ENCODE assay signal across 8 cellular contexts in genomic region chr2:64988420-64989125, GRCh38. TPM values are rescaled to one million over a fixed set of nuclear protein-coding genes. Genes with fewer than 3 reads are reported as not detected.
A peak's percentile ranks its signal among the peaks of the same experiment; 100 is the strongest.
DNase-seq lines count a peak whose midpoint lies in the region; ATAC-seq and TF ChIP-seq lines count a peak whose summit lies in the region.

No MANE protein-coding gene starts in this region.

- H3K4me3 ChIP-seq in OCI-LY7 (ENCODE audit: low read depth, low read length, poor library complexity, severe bottlenecking): peak overlapping the region; percentile 82

- peak overlapping the region; percentile 87 for H3K4me3 Mint-ChIP-seq in natural killer cell treated with Interleukin-12 subunit alpha and Interleukin-12 subunit beta and Interleukin-15 and Interleukin-18, amount 100 ng/mL, for 72 hours

- POLR2A ChIA-PET in OCI-LY7 (lab: Charles Lee): interaction anchor here (0.6 to 1.5 kb wide), 5 partner anchors 9 to 431 kb away, joined by 3 to 4 read pairs (median 3); no protein-coding TSS in a partner anchor

- no peaks in the 10 kb centered on the region for H3K36me3 Mint-ChIP-seq in natural killer cell treated with Interleukin-12 subunit alpha and Interleukin-12 subunit beta and Interleukin-15 and Interleukin-18, amount 100 ng/mL, for 72 hours

- DNase-seq in COLO668 (lab: John Stamatoyannopoulos, UW; ENCODE audit: unreplicated experiment) (peak; percentile 86), OCI-LY7 (ENCODE audit: low spot score) (peak; percentile 66), fibroblast of peridontal ligament (ENCODE audit: extremely low read depth) (peak; percentile 79), substantia nigra (lab: John Stamatoyannopoulos, UW) (peak in 44 of 49 donors; percentile 13 to 96 (median 67))
- DNase-seq in activated T-cell treated with anti-CD3 and anti-CD28 coated beads, Interleukin-2, amount 50 U/mL, for 48 hours: peak; percentile 76 to 78
- peak; percentile 86 for DNase-seq in natural killer cell treated with Interleukin-12 subunit alpha and Interleukin-12 subunit beta and Interleukin-15 and Interleukin-18, amount 100 ng/mL, for 72 hours (ENCODE audit: low spot score)

- H3K9me3 Mint-ChIP-seq in natural killer cell treated with Interleukin-12 subunit alpha and Interleukin-12 subunit beta and Interleukin-15 and Interleukin-18, amount 100 ng/mL, for 72 hours: no peaks in the 10 kb centered on the region

- BruUV-seq in OCI-LY7 (replicated peaks; lab: Mats Ljungman, UMichigan): no TSS peak

- H3K4me1 Mint-ChIP-seq in natural killer cell treated with Interleukin-12 subunit alpha and Interleukin-12 subunit beta and Interleukin-15 and Interleukin-18, amount 100 ng/mL, for 72 hours (ENCODE audit: low read depth in 2 of 2): peaks cover 53 to 76% of the 10 kb centered on the region in 2 donors

- H3K79me2 ChIP-seq in OCI-LY7 (ENCODE audit: insufficient read depth, low read depth, low read length): peaks cover 4% of the 10 kb centered on the region; the same call in 1 of the 2 replicates

- no peaks in the 10 kb centered on the region for H3K36me3 ChIP-seq in OCI-LY7 (ENCODE audit: insufficient read depth, low read length)

- H3K4me1 ChIP-seq in OCI-LY7 (ENCODE audit: insufficient read depth, low read length, poor library complexity, severe bottlenecking): peaks cover 47% of the 10 kb centered on the region

- H3K27ac ChIP-seq in OCI-LY7 (ENCODE audit: low read depth, low read length, poor library complexity, severe bottlenecking) (peak overlapping the region; percentile 25), substantia nigra (ENCODE audit: low read depth, low read length, poor library complexity, severe bottlenecking) (peak overlapping the region; percentile 92)

- no peaks in the 10 kb centered on the region for H3K9me2 ChIP-seq in OCI-LY7 (ENCODE audit: insufficient read depth, low read length)

- no peaks in the 10 kb centered on the region for H3K27me3 Mint-ChIP-seq in natural killer cell treated with Interleukin-12 subunit alpha and Interleukin-12 subunit beta and Interleukin-15 and Interleukin-18, amount 100 ng/mL, for 72 hours

- H4K20me1 ChIP-seq in OCI-LY7 (ENCODE audit: insufficient read depth, low read length): peaks cover 28% of the 10 kb centered on the region; the same call in 1 of the 2 replicates

- no peaks in the 10 kb centered on the region for H3K9me3 ChIP-seq in OCI-LY7 (ENCODE audit: low read length)

- TF ChIP-seq CTCF in OCI-LY7 (conservative IDR thresholded peaks at IDR 0.05; ENCODE audit: low read length): peak; percentile 62

- H3K4me2 ChIP-seq in OCI-LY7 (ENCODE audit: low read length): peak overlapping the region; percentile 76

- peak overlapping the region; percentile 77 for H2AFZ ChIP-seq in OCI-LY7 (ENCODE audit: low read length)

- ATAC-seq in GM19395 (IDR thresholded peaks at IDR 0.05; ENCODE audit: unreplicated experiment) (peak; percentile 38), HG03558 (IDR thresholded peaks at IDR 0.05; ENCODE audit: extremely low read depth, unreplicated experiment) (peak; percentile 7)
- peak; percentile 65 to 73 for ATAC-seq in natural killer cell treated with Interleukin-12 subunit alpha and Interleukin-12 subunit beta and Interleukin-15 and Interleukin-18, amount 100 ng/mL, for 72 hours

- H3K27ac Mint-ChIP-seq in natural killer cell treated with Interleukin-12 subunit alpha and Interleukin-12 subunit beta and Interleukin-15 and Interleukin-18, amount 100 ng/mL, for 72 hours: peak overlapping the region; percentile 58 to 86

- CTCF ChIA-PET in OCI-LY7 (lab: Charles Lee; ENCODE audit: unreplicated experiment): no interaction called here

- intact Hi-C loops in OCI-LY7 (cut with micrococcal nuclease; ENCODE audit: unreplicated experiment): loop anchor here (1.0 to 5.0 kb wide), 4 partner anchors 42 to 71 kb away; no protein-coding TSS in a partner anchor

RNA-seq across cellular contexts. Expression of gene SLC1A4, which starts 0.6 kb away (rescaled TPM):
- 17.2 and 20.6 TPM in 2 replicates for total RNA-seq in OCI-LY7 (2014; rRNA removed; shearing (Covaris generic))
- total RNA-seq in OCI-LY7 (2022): 27.7 and 31.1 TPM in 2 replicates
- total RNA-seq in natural killer cell treated with Interleukin-12 subunit alpha and Interleukin-12 subunit beta and Interleukin-15 and Interleukin-18, amount 100 ng/mL, for 72 hours: 10 to 100 TPM; 34.5 to 34.7 TPM

Comparison
In these comparisons a context has a peak if more than half of its experiments do, and no peak if none do; other contexts are left out.
1. Peak in every context shown above with its lines: DNase-seq, ATAC-seq, H3K4me3 ChIP-seq and H3K27ac ChIP-seq.
2. ATAC-seq: peak in every context shown above with its lines; median percentile 69 in natural killer cell treated with Interleukin-12 subunit alpha and Interleukin-12 subunit beta and Interleukin-15 and Interleukin-18, amount 100 ng/mL, for 72 hours; 38 in GM19395; 7 in HG03558.